Comparison of ENCODE assay signal across 8 cellular contexts in genomic region chr11:73980001-73980960, GRCh38. TPM values are rescaled to one million over a fixed set of nuclear protein-coding genes. Genes with fewer than 3 reads are reported as not detected.
DNase-seq lines count a peak whose midpoint lies in the region; ATAC-seq, FAIRE-seq and TF ChIP-seq lines count a peak whose summit lies in the region.

No MANE protein-coding gene starts in this region.

- H3K27me3 ChIP-seq in A673 (replicated peaks; ENCODE audit: insufficient read depth, low read depth, low read length, poor library complexity) (no peaks in the 10 kb centered on the region), PC-9 (ENCODE audit: insufficient read depth, low read depth) (no peaks in the 10 kb centered on the region)

- peaks cover 61% of the 10 kb centered on the region for H3K36me3 ChIP-seq in A673 (ENCODE audit: insufficient read depth, low read length, poor library complexity, severe bottlenecking)
- H3K36me3 ChIP-seq in PC-9 (ENCODE audit: low read depth) = peaks cover 6% of the 10 kb centered on the region; the same call in 1 of the 2 replicates
- peaks cover 0 to 4% of the 10 kb centered on the region in 2 donors for H3K36me3 ChIP-seq in kidney (ENCODE audit: control insufficient read depth in 1 of 2, insufficient read depth in 2 of 2, low read length in 2 of 2)

- H3F3A ChIP-seq in PC-9 (ENCODE audit: insufficient read depth, low read depth) = peaks cover 10% of the 10 kb centered on the region; the same call in 1 of the 2 replicates

- intact Hi-C loops in A673 (cut with micrococcal nuclease; ENCODE audit: unreplicated experiment) (no loop called here), PC-9 (cut with micrococcal nuclease; ENCODE audit: unreplicated experiment) (loop anchor here (5.0 kb wide), 2 partner anchors 47 to 112 kb away; no protein-coding TSS in a partner anchor), kidney (cut with DNase I) (no loop called here)

- no peaks in the 10 kb centered on the region for H3K9me3 ChIP-seq in A673 (ENCODE audit: low read depth, low read length, poor library complexity, severe bottlenecking)
- no peaks in the 10 kb centered on the region for H3K9me3 ChIP-seq in PC-9 (ENCODE audit: insufficient read depth, low read depth)
- no peaks in the 10 kb centered on the region for H3K9me3 ChIP-seq in kidney (ENCODE audit: control insufficient read depth in 1 of 2, low read length in 2 of 2)

- POLR2A ChIA-PET in A673 (lab: Charles Lee; ENCODE audit: low non-redundant PET) = no interaction called here
- POLR2A ChIA-PET in PC-9 (lab: Charles Lee; ENCODE audit: unreplicated experiment) = interaction anchor here (0.5 to 1.1 kb wide), 4 partner anchors 11 to 1404 kb away, joined by 3 to 5 read pairs (median 3); no protein-coding TSS in a partner anchor

- H3K4me1 ChIP-seq in A673 (ENCODE audit: insufficient read depth, low read length, poor library complexity, severe bottlenecking) (peaks cover 24% of the 10 kb centered on the region), PC-9 (replicated peaks; ENCODE audit: insufficient read depth) (peaks cover 36% of the 10 kb centered on the region), kidney (ENCODE audit: control insufficient read depth in 1 of 2, insufficient read depth in 1 of 2, low read depth in 1 of 2, low read length in 2 of 2) (peaks cover 6 to 9% of the 10 kb centered on the region in 2 donors)

- ATAC-seq in GM19023 (IDR thresholded peaks at IDR 0.05; ENCODE audit: unreplicated experiment) = peak; percentile 48
- peak; percentile 43 for ATAC-seq in HG03342 (IDR thresholded peaks at IDR 0.05; ENCODE audit: unreplicated experiment)

- H3K9me2 ChIP-seq in PC-9 (ENCODE audit: insufficient read depth) = no peaks in the 10 kb centered on the region

- TF ChIP-seq CTCF in A673 (conservative IDR thresholded peaks at IDR 0.05; ENCODE audit: low read depth, low read length) (no peak), PC-9 (conservative IDR thresholded peaks at IDR 0.05) (no peak), kidney (IDR thresholded peaks at IDR 0.05; ENCODE audit: borderline replicate concordance, extremely low read depth, insufficient read depth) (no peak), D721Med (IDR thresholded peaks at IDR 0.05; ENCODE audit: insufficient read depth, missing control alignments) (no peak)

- no peak for DNase-seq in A673 (ENCODE audit: low spot score)
- DNase-seq in PC-9 = peak; percentile 48 to 62
- peak in 3 of 4 experiments; percentile 21 to 71 (median 69) for DNase-seq in activated naive CD4-positive, alpha-beta T cell (lab: John Stamatoyannopoulos, UW)
- DNase-seq in kidney = peak; percentile 87
- DNase-seq in stimulated activated CD8-positive, alpha-beta memory T cell treated with anti-CD3 and anti-CD28 coated beads, Interleukin-12 subunit alpha, Interleukin-12 subunit beta, amount 100 ng/mL, for 4 hours (ENCODE audit: low read depth) = peak; percentile 52
- no peak for DNase-seq in D721Med (ENCODE audit: insufficient read length, low spot score)

- H3K4me3 ChIP-seq in A673 (ENCODE audit: low read depth, low read length, poor library complexity, severe bottlenecking) (no peak overlapping the region), PC-9 (no peak overlapping the region), kidney (ENCODE audit: low read length in 2 of 2) (no peak overlapping the region)

- BruUV-seq in A673 (replicated peaks; lab: Mats Ljungman, UMichigan) = no TSS peak
- no TSS peak for BruUV-seq in PC-9 (replicated peaks; lab: Mats Ljungman, UMichigan)

- H3K79me2 ChIP-seq in PC-9 (ENCODE audit: low read depth) = peaks cover 17% of the 10 kb centered on the region

- no peaks in the 10 kb centered on the region for H4K20me1 ChIP-seq in PC-9 (ENCODE audit: insufficient read depth)

- CTCF ChIA-PET in A673 (lab: Charles Lee) = no interaction called here
- CTCF ChIA-PET in PC-9 (lab: Charles Lee) = no interaction called here

- no peak overlapping the region for H3K9ac ChIP-seq in kidney (ENCODE audit: low read length in 2 of 2)

- H3K27ac ChIP-seq in A673 (ENCODE audit: low read depth, low read length, poor library complexity, severe bottlenecking) = peak overlapping the region; percentile 9
- no peak overlapping the region; the same call in 1 of the 2 replicates for H3K27ac ChIP-seq in PC-9
- H3K27ac ChIP-seq in kidney (ENCODE audit: low read depth in 2 of 2, low read length in 2 of 2) = peak overlapping the region; percentile 59

- H2AFZ ChIP-seq in PC-9 = no peak overlapping the region

- no peak for FAIRE-seq in kidney (lab: Jason Lieb, UNC)
- FAIRE-seq in D721Med (lab: Jason Lieb, UNC) = no peak

- H3K4me2 ChIP-seq in PC-9 = peak overlapping the region; percentile 25

RNA-seq across cellular contexts. Expression of gene UCP2, which starts 2.4 kb away (rescaled TPM):
- 88.5 and 106 TPM in 2 replicates for total RNA-seq in A673 (2021)
- total RNA-seq in PC-9 (2021) = 27.2 and 36.8 TPM in 2 replicates
- 104 TPM for total RNA-seq in kidney
- 36.4 TPM for polyA plus RNA-seq in kidney (ENCODE audit: insufficient read depth, low read depth, low replicate concordance)

RNA-seq across cellular contexts. Expression of gene UCP3, which starts 28.6 kb away (rescaled TPM):
- 2.3 and 3.6 TPM in 2 replicates for total RNA-seq in A673 (2021)
- total RNA-seq in PC-9 (2021) = 2.0 and 2.4 TPM in 2 replicates
- total RNA-seq in kidney = 4.0 TPM
- polyA plus RNA-seq in kidney (ENCODE audit: insufficient read depth, low read depth, low replicate concordance) = 0.28 TPM

RNA-seq across cellular contexts. Expression of gene DNAJB13, which starts 29.5 kb away (rescaled TPM):
- 0.41 TPM in 1 of 2 replicates, not detected in the other for total RNA-seq in A673 (2021)
- 0.79 and 0.90 TPM in 2 replicates for total RNA-seq in PC-9 (2021)
- total RNA-seq in kidney = 4.3 TPM
- 1.5 TPM for polyA plus RNA-seq in kidney (ENCODE audit: insufficient read depth, low read depth, low replicate concordance)

Comparison
In these comparisons a context has a peak if more than half of its experiments do, and no peak if none do; other contexts are left out.
1. DNase-seq: peak in PC-9 (2 of 2), activated naive CD4-positive, alpha-beta T cell (3 of 4), kidney (single experiment) and stimulated activated CD8-positive, alpha-beta memory T cell treated with anti-CD3 and anti-CD28 coated beads, Interleukin-12 subunit alpha, Interleukin-12 subunit beta, amount 100 ng/mL, for 4 hours (single experiment); none in A673 (single experiment) and D721Med (single experiment).